ENCODE assay signal across 17 cellular contexts in genomic region chr3:176120507-176120906, GRCh38.
"Had no signal": no experiment of that assay in that cellular context is flagged by ENCODE, and none has a peak within 500 bp of the region (broad histone marks: within the 10 kb centered on the region; RNA-seq: fewer than 3 reads in every experiment).

No MANE protein-coding gene starts in this region.

- H3K9me3 ChIP-seq: breast epithelium had no signal

- H3K27ac ChIP-seq: breast epithelium, parathyroid adenoma, upper lobe of left lung had no signal

- DNase-seq: activated CD4-positive, alpha-beta T cell treated with anti-CD3 and anti-CD28 coated beads for 4 hours; activated CD8-positive, alpha-beta memory T cell treated with anti-CD3 and anti-CD28 coated beads, Interleukin-2, amount 50 U/mL, for 4 hours; activated CD8-positive, alpha-beta T cell treated with anti-CD3 and anti-CD28 coated beads for 36 hours; activated naive CD8-positive, alpha-beta T cell treated with anti-CD3 and anti-CD28 coated beads, Interleukin-2, amount 10 ng/mL, durations not matched to agents 7 days and 5 days; activated T-cell treated with anti-CD3 and anti-CD28 coated beads, Interleukin-2, amount 50 U/mL, for 72 hours; aorta; foreskin melanocyte; head of caudate nucleus; left cardiac atrium; naive thymus-derived CD4-positive, alpha-beta T cell; stimulated activated CD4-positive, alpha-beta T cell treated with anti-CD3 and anti-CD28 coated beads, Interleukin-4, amount 100 ng/mL, for 1 hour; stimulated activated CD8-positive, alpha-beta memory T cell treated with anti-CD3 and anti-CD28 coated beads, Interleukin-4, amount 100 ng/mL, for 48 hours; stimulated activated naive CD8-positive, alpha-beta T cell treated with anti-CD3 and anti-CD28 coated beads, Interleukin-15, Interleukin-2, amounts not matched to agents 100 U/mL and 50 U/mL, for 24 hours; upper lobe of left lung had no signal

- H2AFZ ChIP-seq: parathyroid adenoma had no signal

- H3K36me3 ChIP-seq: breast epithelium, upper lobe of left lung had no signal

- ATAC-seq: activated CD8-positive, alpha-beta T cell treated with anti-CD3 and anti-CD28 coated beads for 36 hours; activated T-cell treated with anti-CD3 and anti-CD28 coated beads, Interleukin-2, amount 50 U/mL, for 72 hours; left cardiac atrium; naive thymus-derived CD4-positive, alpha-beta T cell; stimulated activated naive CD8-positive, alpha-beta T cell treated with anti-CD3 and anti-CD28 coated beads, Interleukin-15, Interleukin-2, amounts not matched to agents 100 U/mL and 50 U/mL, for 24 hours had no signal

- H3K27me3 ChIP-seq: breast epithelium, upper lobe of left lung had no signal

- H3K4me1 ChIP-seq: breast epithelium, parathyroid adenoma, upper lobe of left lung had no signal

- H3K9ac ChIP-seq: parathyroid adenoma had no signal

- H3K4me3 ChIP-seq: breast epithelium, lung, upper lobe of left lung had no signal
